Comparison of ENCODE assay signal across 12 cellular contexts in the genomic region with DNA sequence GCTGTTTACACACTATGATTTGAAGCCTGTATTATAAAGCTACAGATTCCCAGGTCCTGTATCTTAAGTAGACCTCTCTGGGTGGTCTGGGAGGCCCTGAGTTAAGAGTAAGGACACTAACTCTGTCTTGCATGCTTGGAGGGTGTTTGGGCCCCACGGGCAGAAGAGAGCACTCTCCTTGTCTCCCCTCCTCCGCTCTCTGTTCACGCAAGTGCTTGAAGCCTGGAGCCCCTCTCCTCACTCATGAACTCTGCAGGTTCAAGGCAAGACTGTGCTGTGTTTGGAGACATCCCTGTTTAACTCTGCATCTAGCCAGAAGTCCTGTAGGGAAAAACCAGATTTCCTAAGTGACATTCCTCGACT.
DNase-seq lines count a peak whose midpoint lies in the region; ATAC-seq, FAIRE-seq and TF ChIP-seq lines count a peak whose summit lies in the region.
"Had no signal": no experiment of that assay in that cellular context is flagged by ENCODE, and none has a peak within 500 bp of the region (broad histone marks: within the 10 kb centered on the region; RNA-seq: fewer than 3 reads in every experiment).

No MANE protein-coding gene starts in this region.

- dilution Hi-C loops in keratinocyte (cut with MboI; ENCODE audit: extremely low pct_ligation_motif_present, low sequenced_read_pairs) = no loop called here

- ATAC-seq in activated T-helper 17 cell treated with anti-CD3 and anti-CD28 coated beads, Interleukin-2, amount 50 U/mL, for 72 hours (replicated peaks) = no peak
- ATAC-seq: gastrocnemius medialis had no signal

- peak overlapping the region in 1 of 3 experiments; percentile 50 for H3K4me3 ChIP-seq in keratinocyte (ENCODE audit: control insufficient read depth in 2 of 3, extremely low read depth in 1 of 3, insufficient read depth in 2 of 3, low read depth in 1 of 3, low read length in 3 of 3)
- H3K4me3 ChIP-seq in subcutaneous abdominal adipose tissue (ENCODE audit: low read depth in 1 of 5, low read length in 5 of 5) = no peak overlapping the region
- H3K4me3 ChIP-seq: gastrocnemius medialis, left ventricle myocardium inferior had no signal

- H2AFZ ChIP-seq in keratinocyte (ENCODE audit: control insufficient read depth, low read length) = no peak overlapping the region
- H2AFZ ChIP-seq: parathyroid adenoma had no signal

- intact Hi-C loops in activated CD4-positive, alpha-beta memory T cell treated with anti-CD3 and anti-CD28 coated beads for 36 hours (cut with micrococcal nuclease) = loop anchor here (1.0 to 5.0 kb wide), 6 partner anchors 70 to 227 kb away; a partner anchor contains a TSS

- H3K79me2 ChIP-seq in keratinocyte (ENCODE audit: control insufficient read depth, insufficient read depth, low read length) = no peaks in the 10 kb centered on the region

- peaks cover 48% of the 10 kb centered on the region for H3K4me1 Mint-ChIP-seq in activated CD4-positive, alpha-beta memory T cell treated with anti-CD3 and anti-CD28 coated beads, Interleukin-2, amount 10 ng/mL, durations not matched to agents 7 days and 5 days
- peaks cover 24% of the 10 kb centered on the region for H3K4me1 Mint-ChIP-seq in activated CD4-positive, alpha-beta memory T cell treated with anti-CD3 and anti-CD28 coated beads for 36 hours (ENCODE audit: low read depth)
- peaks cover 28% of the 10 kb centered on the region for H3K4me1 Mint-ChIP-seq in activated T-helper 17 cell treated with anti-CD3 and anti-CD28 coated beads, Interleukin-2, amount 50 U/mL, for 72 hours

- H3K4me3 Mint-ChIP-seq in activated CD4-positive, alpha-beta memory T cell treated with anti-CD3 and anti-CD28 coated beads, Interleukin-2, amount 10 ng/mL, durations not matched to agents 7 days and 5 days = no peak overlapping the region
- H3K4me3 Mint-ChIP-seq in activated CD4-positive, alpha-beta memory T cell treated with anti-CD3 and anti-CD28 coated beads for 36 hours = no peak overlapping the region
- H3K4me3 Mint-ChIP-seq in activated T-helper 17 cell treated with anti-CD3 and anti-CD28 coated beads, Interleukin-2, amount 50 U/mL, for 72 hours = peak overlapping the region; percentile 42

- H3K9ac ChIP-seq in keratinocyte (ENCODE audit: control insufficient read depth, extremely low read depth, insufficient read depth, low read length) = peak overlapping the region; percentile 57
- H3K9ac ChIP-seq in subcutaneous abdominal adipose tissue (ENCODE audit: low read length in 5 of 5) = no peak overlapping the region
- H3K9ac ChIP-seq: parathyroid adenoma had no signal

- TF ChIP-seq CTCF in keratinocyte (optimal IDR thresholded peaks at IDR 0.05 in 1 of 3, IDR thresholded peaks at IDR 0.05 in 1 of 3, conservative IDR thresholded peaks at IDR 0.05 in 1 of 3; ENCODE audit: extremely low read depth in 1 of 3, insufficient read depth in 2 of 3, low read length in 3 of 3) = no peak

- H3K9me3 ChIP-seq in keratinocyte (ENCODE audit: control insufficient read depth, low read depth, low read length) = no peaks in the 10 kb centered on the region
- H3K9me3 ChIP-seq in subcutaneous abdominal adipose tissue (ENCODE audit: control insufficient read depth in 5 of 5, low read length in 5 of 5) = no peaks in the 10 kb centered on the region
- H3K9me3 ChIP-seq: gastrocnemius medialis, left ventricle myocardium inferior had no signal

- H3K9me1 ChIP-seq in keratinocyte (ENCODE audit: control insufficient read depth, extremely low read depth, insufficient read depth, low read length) = peaks cover 3% of the 10 kb centered on the region

- peak overlapping the region; percentile 86 for H3K4me2 ChIP-seq in keratinocyte (ENCODE audit: control insufficient read depth, extremely low read depth, insufficient read depth, low read depth, low read length)

- no peaks in the 10 kb centered on the region for H3K27me3 ChIP-seq in keratinocyte (ENCODE audit: control insufficient read depth, extremely low read depth, insufficient read depth, low read length)
- H3K27me3 ChIP-seq in subcutaneous abdominal adipose tissue (ENCODE audit: control insufficient read depth in 5 of 5, insufficient read depth in 4 of 5, low read length in 5 of 5) = peaks cover 5 to 41% (median 11%) of the 10 kb centered on the region in 5 donors
- H3K27me3 ChIP-seq: gastrocnemius medialis had no signal

- peak overlapping the region; percentile 79 for H3K27ac Mint-ChIP-seq in activated CD4-positive, alpha-beta memory T cell treated with anti-CD3 and anti-CD28 coated beads, Interleukin-2, amount 10 ng/mL, durations not matched to agents 7 days and 5 days
- no peak overlapping the region for H3K27ac Mint-ChIP-seq in activated CD4-positive, alpha-beta memory T cell treated with anti-CD3 and anti-CD28 coated beads for 36 hours
- peak overlapping the region; percentile 68 for H3K27ac Mint-ChIP-seq in activated T-helper 17 cell treated with anti-CD3 and anti-CD28 coated beads, Interleukin-2, amount 50 U/mL, for 72 hours

- peaks cover 4% of the 10 kb centered on the region for H3K36me3 Mint-ChIP-seq in activated CD4-positive, alpha-beta memory T cell treated with anti-CD3 and anti-CD28 coated beads, Interleukin-2, amount 10 ng/mL, durations not matched to agents 7 days and 5 days (ENCODE audit: low read depth)
- H3K36me3 Mint-ChIP-seq in activated CD4-positive, alpha-beta memory T cell treated with anti-CD3 and anti-CD28 coated beads for 36 hours = no peaks in the 10 kb centered on the region
- no peaks in the 10 kb centered on the region for H3K36me3 Mint-ChIP-seq in activated T-helper 17 cell treated with anti-CD3 and anti-CD28 coated beads, Interleukin-2, amount 50 U/mL, for 72 hours (ENCODE audit: low read depth)

- no peak for FAIRE-seq in keratinocyte (lab: Jason Lieb, UNC)

- peak overlapping the region; percentile 92 for H3K27ac ChIP-seq in keratinocyte (ENCODE audit: control insufficient read depth, insufficient read depth, low read length)
- peak overlapping the region; percentile 38 for H3K27ac ChIP-seq in subcutaneous abdominal adipose tissue (ENCODE audit: low read depth, low read length)
- H3K27ac ChIP-seq: left ventricle myocardium inferior, parathyroid adenoma had no signal

- POLR2A ChIA-PET in activated CD4-positive, alpha-beta memory T cell treated with anti-CD3 and anti-CD28 coated beads, Interleukin-2, amount 10 ng/mL, durations not matched to agents 7 days and 5 days (lab: Charles Lee) = interaction anchor here (0.7 to 1.3 kb wide), 4 partner anchors 15 to 212 kb away, joined by 3 read pairs; a partner anchor contains a TSS
- POLR2A ChIA-PET in activated CD4-positive, alpha-beta memory T cell treated with anti-CD3 and anti-CD28 coated beads for 36 hours (lab: Charles Lee) = interaction anchor here (0.6 kb wide), 1 partner anchor 814 kb away, joined by 3 read pairs; no protein-coding TSS in a partner anchor

- H3K4me1 ChIP-seq in keratinocyte (ENCODE audit: control insufficient read depth, extremely low read depth, insufficient read depth, low read length) = peaks cover 28% of the 10 kb centered on the region
- H3K4me1 ChIP-seq in subcutaneous abdominal adipose tissue (ENCODE audit: control insufficient read depth in 5 of 5, insufficient read depth in 5 of 5, low read length in 5 of 5) = peaks cover 4 to 42% (median 12%) of the 10 kb centered on the region in 5 donors

- DNase-seq in activated CD4-positive, alpha-beta memory T cell treated with anti-CD3 and anti-CD28 coated beads, Interleukin-2, amount 10 ng/mL, durations not matched to agents 7 days and 5 days = no peak
- DNase-seq in activated CD4-positive, alpha-beta memory T cell treated with anti-CD3 and anti-CD28 coated beads for 36 hours = no peak
- DNase-seq in keratinocyte (ENCODE audit: low read depth, low spot score) = no peak
- no peak for DNase-seq in NCI-H526 (lab: John Stamatoyannopoulos, UW)
- no peak for DNase-seq in Ammon's horn (ENCODE audit: low spot score)
- no peak for DNase-seq in HuH-7.5 (ENCODE audit: low spot score)
- DNase-seq: gastrocnemius medialis, left ventricle myocardium inferior, NCI-H345 had no signal

- H3K9me3 Mint-ChIP-seq in activated CD4-positive, alpha-beta memory T cell treated with anti-CD3 and anti-CD28 coated beads, Interleukin-2, amount 10 ng/mL, durations not matched to agents 7 days and 5 days = no peaks in the 10 kb centered on the region
- H3K9me3 Mint-ChIP-seq in activated CD4-positive, alpha-beta memory T cell treated with anti-CD3 and anti-CD28 coated beads for 36 hours = no peaks in the 10 kb centered on the region
- H3K9me3 Mint-ChIP-seq in activated T-helper 17 cell treated with anti-CD3 and anti-CD28 coated beads, Interleukin-2, amount 50 U/mL, for 72 hours = no peaks in the 10 kb centered on the region

- H3K36me3 ChIP-seq in keratinocyte (ENCODE audit: control insufficient read depth in 2 of 2, extremely low read depth in 1 of 2, insufficient read depth in 2 of 2, low read length in 2 of 2) = no peaks in the 10 kb centered on the region
- H3K36me3 ChIP-seq in subcutaneous abdominal adipose tissue (ENCODE audit: control insufficient read depth in 5 of 5, insufficient read depth in 5 of 5, low read length in 5 of 5) = no peaks in the 10 kb centered on the region
- H3K36me3 ChIP-seq: gastrocnemius medialis, left ventricle myocardium inferior had no signal

- H4K20me1 ChIP-seq in keratinocyte (ENCODE audit: control insufficient read depth, extremely low read depth, insufficient read depth, low read length) = no peaks in the 10 kb centered on the region

- peaks cover 5% of the 10 kb centered on the region for H3K27me3 Mint-ChIP-seq in activated CD4-positive, alpha-beta memory T cell treated with anti-CD3 and anti-CD28 coated beads, Interleukin-2, amount 10 ng/mL, durations not matched to agents 7 days and 5 days
- peaks cover 13% of the 10 kb centered on the region for H3K27me3 Mint-ChIP-seq in activated CD4-positive, alpha-beta memory T cell treated with anti-CD3 and anti-CD28 coated beads for 36 hours
- no peaks in the 10 kb centered on the region for H3K27me3 Mint-ChIP-seq in activated T-helper 17 cell treated with anti-CD3 and anti-CD28 coated beads, Interleukin-2, amount 50 U/mL, for 72 hours

- CTCF ChIA-PET in activated CD4-positive, alpha-beta memory T cell treated with anti-CD3 and anti-CD28 coated beads, Interleukin-2, amount 10 ng/mL, durations not matched to agents 7 days and 5 days (lab: Charles Lee) = interaction anchor here (1.3 kb wide), 1 partner anchor 208 kb away, joined by 4 read pairs; no protein-coding TSS in a partner anchor
- CTCF ChIA-PET in activated CD4-positive, alpha-beta memory T cell treated with anti-CD3 and anti-CD28 coated beads for 36 hours (lab: Charles Lee) = interaction anchor here (1.1 to 1.4 kb wide), 2 partner anchors 22 to 131 kb away, joined by 3 to 5 read pairs; no protein-coding TSS in a partner anchor
